Comparison of ENCODE assay signal across 8 cellular contexts in genomic region chr16:72467157-72467759, GRCh38.
DNase-seq lines count a peak whose midpoint lies in the region; ATAC-seq and TF ChIP-seq lines count a peak whose summit lies in the region.

No MANE protein-coding gene starts in this region.

- no peak for DNase-seq in activated CD4-positive, alpha-beta T cell treated with anti-CD3 and anti-CD28 coated beads for 36 hours
- no peak for DNase-seq in activated CD4-positive, alpha-beta T cell treated with anti-CD3 and anti-CD28 coated beads, Interleukin-2, amount 50 U/mL, for 4 hours
- DNase-seq in MV-4-11 (lab: John Stamatoyannopoulos, UW) (peak; percentile 46), T-helper 17 cell (no peak), hepatic stellate cell (ENCODE audit: low spot score) (peak; percentile 11), transverse colon (no peak), activated gamma-delta T cell treated with Interleukin-2 at 50 U/mL for 16 hours (no peak)
- DNase-seq in activated CD4-positive, alpha-beta T cell treated with anti-CD3 and anti-CD28 coated beads for 48 hours: no peak

- H3K4me3 Mint-ChIP-seq in activated CD4-positive, alpha-beta T cell treated with anti-CD3 and anti-CD28 coated beads for 36 hours: no peak overlapping the region
- no peak overlapping the region for H3K4me3 Mint-ChIP-seq in T-helper 17 cell

- 43 to 45% methylated on average over 3 of the region's 3 CpGs for WGBS in transverse colon (ENCODE audit: low coverage in 1 of 2), 2 donors

- intact Hi-C loops in activated CD4-positive, alpha-beta T cell treated with anti-CD3 and anti-CD28 coated beads for 36 hours (cut with DNase I, micrococcal nuclease): loop anchor here (1.0 to 10.0 kb wide), 4 partner anchors 67 to 342 kb away; no protein-coding TSS in a partner anchor
- intact Hi-C loops in transverse colon (cut with DNase I; ENCODE audit: low total_unique reads): no loop called here

- no peaks in the 10 kb centered on the region for H3K9me3 ChIP-seq in T-helper 17 cell (ENCODE audit: control insufficient read depth, low read length, poor library complexity, severe bottlenecking)
- no peaks in the 10 kb centered on the region for H3K9me3 ChIP-seq in transverse colon

- H3K27me3 ChIP-seq in transverse colon: no peaks in the 10 kb centered on the region

- no peaks in the 10 kb centered on the region for H3K36me3 ChIP-seq in transverse colon

- peak; percentile 51 for ATAC-seq in activated CD4-positive, alpha-beta T cell treated with anti-CD3 and anti-CD28 coated beads for 36 hours
- peak; percentile 69 for ATAC-seq in T-helper 17 cell

- H3K36me3 Mint-ChIP-seq in activated CD4-positive, alpha-beta T cell treated with anti-CD3 and anti-CD28 coated beads for 36 hours (ENCODE audit: low read depth): no peaks in the 10 kb centered on the region
- no peaks in the 10 kb centered on the region for H3K36me3 Mint-ChIP-seq in T-helper 17 cell (ENCODE audit: low read depth)

- POLR2A ChIA-PET in activated CD4-positive, alpha-beta T cell treated with anti-CD3 and anti-CD28 coated beads for 36 hours (lab: Charles Lee): interaction anchor here (0.7 kb wide), 1 partner anchor 1000 kb away, joined by 3 read pairs; no protein-coding TSS in a partner anchor

- H3K27ac Mint-ChIP-seq in activated CD4-positive, alpha-beta T cell treated with anti-CD3 and anti-CD28 coated beads for 36 hours: no peak overlapping the region
- peak overlapping the region; percentile 16 for H3K27ac Mint-ChIP-seq in T-helper 17 cell

- peaks cover 0 to 10% (median 5%) of the 10 kb centered on the region in 4 donors for H3K4me1 ChIP-seq in transverse colon

- no peak overlapping the region for H3K27ac ChIP-seq in transverse colon

- peak; percentile 34 to 65 (median 54) for TF ChIP-seq CTCF in transverse colon (IDR thresholded peaks at IDR 0.05)

- H3K27me3 Mint-ChIP-seq in activated CD4-positive, alpha-beta T cell treated with anti-CD3 and anti-CD28 coated beads for 36 hours: no peaks in the 10 kb centered on the region
- no peaks in the 10 kb centered on the region for H3K27me3 Mint-ChIP-seq in T-helper 17 cell

- CTCF ChIA-PET in activated CD4-positive, alpha-beta T cell treated with anti-CD3 and anti-CD28 coated beads for 36 hours (lab: Charles Lee): interaction anchor here (0.6 to 1.9 kb wide), 10 partner anchors 11 to 906 kb away, joined by 3 to 11 read pairs (median 4); no protein-coding TSS in a partner anchor

- in situ Hi-C loops in transverse colon (cut with MboI; ENCODE audit: low pct_ligation_motif_present in 1 of 4, low pct_unique_long_range_greater_than_20kb in 1 of 4, low sequenced_read_pairs in 3 of 4): loop anchor here (10.0 to 25.0 kb wide), 5 partner anchors 222 to 355 kb away; no protein-coding TSS in a partner anchor

- TF ChIP-seq POLR2A in transverse colon (IDR thresholded peaks at IDR 0.05): no peak

- H3K4me3 ChIP-seq in transverse colon: no peak overlapping the region

- H3K4me1 Mint-ChIP-seq in activated CD4-positive, alpha-beta T cell treated with anti-CD3 and anti-CD28 coated beads for 36 hours: peaks cover 4% of the 10 kb centered on the region
- peaks cover 5% of the 10 kb centered on the region for H3K4me1 Mint-ChIP-seq in T-helper 17 cell

- no peak for TF ChIP-seq EP300 in transverse colon (IDR thresholded peaks at IDR 0.05; ENCODE audit: low read depth)

- H3K9me3 Mint-ChIP-seq in activated CD4-positive, alpha-beta T cell treated with anti-CD3 and anti-CD28 coated beads for 36 hours (ENCODE audit: low read depth): no peaks in the 10 kb centered on the region

Comparison
In these comparisons a context has a peak if more than half of its experiments do, and no peak if none do; other contexts are left out.
1. DNase-seq: peak in MV-4-11 (single experiment) and hepatic stellate cell (single experiment); none in activated CD4-positive, alpha-beta T cell treated with anti-CD3 and anti-CD28 coated beads for 36 hours (single experiment), activated CD4-positive, alpha-beta T cell treated with anti-CD3 and anti-CD28 coated beads, Interleukin-2, amount 50 U/mL, for 4 hours (0 of 2), T-helper 17 cell (0 of 3), transverse colon (single experiment), activated gamma-delta T cell treated with Interleukin-2 at 50 U/mL for 16 hours (single experiment) and activated CD4-positive, alpha-beta T cell treated with anti-CD3 and anti-CD28 coated beads for 48 hours (single experiment).